In genomic region chr6:154937306-154938244, GRCh38 we compare ENCODE assay signal across 14 cellular contexts.
DNase-seq lines count a peak whose midpoint lies in the region; ATAC-seq and TF ChIP-seq lines count a peak whose summit lies in the region.
"Had no signal": no experiment of that assay in that cellular context is flagged by ENCODE, and none has a peak within 500 bp of the region (broad histone marks: within the 10 kb centered on the region; RNA-seq: fewer than 3 reads in every experiment).

No MANE protein-coding gene starts in this region.

- in situ Hi-C loops in GM13976 (cut with MboI; ENCODE audit: low sequenced_read_pairs, unreplicated experiment): no loop called here

- no peak overlapping the region for H3K9ac ChIP-seq in OCI-LY1 (ENCODE audit: low read length)

- no peak overlapping the region for H3K4me3 Mint-ChIP-seq in nephron progenitor cell
- H3K4me3 Mint-ChIP-seq in stimulated activated naive B cell treated with anti-CD40 and anti-IgM and Interleukin-4, amounts not matched to agents 10 μg/mL and 1 μg/mL and 100 μg/mL, for 72 hours: no peak overlapping the region
- H3K4me3 Mint-ChIP-seq: activated CD4-positive, alpha-beta memory T cell treated with anti-CD3 and anti-CD28 coated beads, Interleukin-2, amount 10 ng/mL, durations not matched to agents 7 days and 5 days had no signal

- H3K4me3 ChIP-seq in OCI-LY1 (ENCODE audit: low read depth, low read length, poor library complexity, severe bottlenecking): no peak overlapping the region
- H3K4me3 ChIP-seq: dorsolateral prefrontal cortex had no signal

- peaks cover 4% of the 10 kb centered on the region for H3K27me3 Mint-ChIP-seq in nephron progenitor cell (ENCODE audit: low read depth, poor library complexity)
- no peaks in the 10 kb centered on the region for H3K27me3 Mint-ChIP-seq in stimulated activated naive B cell treated with anti-CD40 and anti-IgM and Interleukin-4, amounts not matched to agents 10 μg/mL and 1 μg/mL and 100 μg/mL, for 72 hours
- H3K27me3 Mint-ChIP-seq: activated CD4-positive, alpha-beta memory T cell treated with anti-CD3 and anti-CD28 coated beads, Interleukin-2, amount 10 ng/mL, durations not matched to agents 7 days and 5 days had no signal

- no peaks in the 10 kb centered on the region for H3F3A ChIP-seq in OCI-LY1 (ENCODE audit: insufficient read depth, low read length)

- H3K9me3 ChIP-seq in OCI-LY1 (ENCODE audit: low read length): no peaks in the 10 kb centered on the region

- H3K27ac Mint-ChIP-seq in nephron progenitor cell: peak overlapping the region; percentile 58
- H3K27ac Mint-ChIP-seq in stimulated activated naive B cell treated with anti-CD40 and anti-IgM and Interleukin-4, amounts not matched to agents 10 μg/mL and 1 μg/mL and 100 μg/mL, for 72 hours: no peak overlapping the region
- H3K27ac Mint-ChIP-seq: activated CD4-positive, alpha-beta memory T cell treated with anti-CD3 and anti-CD28 coated beads, Interleukin-2, amount 10 ng/mL, durations not matched to agents 7 days and 5 days had no signal

- H4K20me1 ChIP-seq in OCI-LY1 (ENCODE audit: insufficient read depth, low read length): no peaks in the 10 kb centered on the region

- no peaks in the 10 kb centered on the region for H3K36me3 ChIP-seq in OCI-LY1 (ENCODE audit: insufficient read depth, low read length)

- no peak overlapping the region for H3K4me2 ChIP-seq in OCI-LY1 (ENCODE audit: low read length)

- no peaks in the 10 kb centered on the region for H3K9me3 Mint-ChIP-seq in nephron progenitor cell
- H3K9me3 Mint-ChIP-seq in stimulated activated naive B cell treated with anti-CD40 and anti-IgM and Interleukin-4, amounts not matched to agents 10 μg/mL and 1 μg/mL and 100 μg/mL, for 72 hours: peaks cover 2 to 4% of the 10 kb centered on the region in 2 donors
- H3K9me3 Mint-ChIP-seq: activated CD4-positive, alpha-beta memory T cell treated with anti-CD3 and anti-CD28 coated beads, Interleukin-2, amount 10 ng/mL, durations not matched to agents 7 days and 5 days had no signal

- no peak for ATAC-seq in stimulated activated naive B cell treated with anti-CD40 and anti-IgM and Interleukin-4, amounts not matched to agents 10 μg/mL and 1 μg/mL and 100 μg/mL, for 72 hours (replicated peaks)
- ATAC-seq in GM21381 (IDR thresholded peaks at IDR 0.05; ENCODE audit: unreplicated experiment): no peak

- H2AFZ ChIP-seq in OCI-LY1 (ENCODE audit: low read length): no peak overlapping the region

- no peaks in the 10 kb centered on the region for H3K27me3 ChIP-seq in OCI-LY1 (ENCODE audit: insufficient read depth, low read length)
- H3K27me3 ChIP-seq: dorsolateral prefrontal cortex had no signal

- no peak overlapping the region for H3K27ac ChIP-seq in OCI-LY1 (ENCODE audit: low read depth, low read length, poor library complexity, severe bottlenecking)
- H3K27ac ChIP-seq: C4-2B, dorsolateral prefrontal cortex had no signal

- H3K4me1 Mint-ChIP-seq in nephron progenitor cell: peaks cover 17% of the 10 kb centered on the region
- peaks cover 2 to 10% of the 10 kb centered on the region in 2 donors for H3K4me1 Mint-ChIP-seq in stimulated activated naive B cell treated with anti-CD40 and anti-IgM and Interleukin-4, amounts not matched to agents 10 μg/mL and 1 μg/mL and 100 μg/mL, for 72 hours

- no peaks in the 10 kb centered on the region for H3K9me2 ChIP-seq in OCI-LY1 (ENCODE audit: low read depth, low read length)

- TF ChIP-seq CTCF in OCI-LY1 (IDR thresholded peaks at IDR 0.05; ENCODE audit: low read length) (peak; percentile 17; the same call in 1 of the 2 replicates), nephron progenitor cell (IDR thresholded peaks at IDR 0.05) (no peak), GM13976 (IDR thresholded peaks at IDR 0.05; ENCODE audit: borderline replicate concordance, control extremely low read depth, extremely low read depth, insufficient read depth, missing control alignments) (no peak)

- DNase-seq in AG20443 (ENCODE audit: low spot score): peak; percentile 33
- peak; percentile 69 for DNase-seq in fibroblast of gingiva (ENCODE audit: low read depth)
- DNase-seq in nephron progenitor cell: peak; percentile 41
- no peak for DNase-seq in stimulated activated naive B cell treated with anti-CD40 and anti-IgM and Interleukin-4, amounts not matched to agents 10 μg/mL and 1 μg/mL and 100 μg/mL, for 72 hours
- no peak for DNase-seq in NCI-H526 (lab: John Stamatoyannopoulos, UW)
- no peak for DNase-seq in GM13976 (ENCODE audit: low spot score)
- DNase-seq: activated CD4-positive, alpha-beta memory T cell treated with anti-CD3 and anti-CD28 coated beads, Interleukin-2, amount 10 ng/mL, durations not matched to agents 7 days and 5 days; Right ventricle myocardium superior; stimulated activated CD4-positive, alpha-beta T cell treated with anti-CD3 and anti-CD28 coated beads, Interleukin-15, amount 100 ng/mL, for 24 hours; T1000 had no signal

- no peaks in the 10 kb centered on the region for H3K36me3 Mint-ChIP-seq in nephron progenitor cell (ENCODE audit: low read depth)
- peaks cover 2 to 4% of the 10 kb centered on the region in 2 donors for H3K36me3 Mint-ChIP-seq in stimulated activated naive B cell treated with anti-CD40 and anti-IgM and Interleukin-4, amounts not matched to agents 10 μg/mL and 1 μg/mL and 100 μg/mL, for 72 hours

- H3K4me1 ChIP-seq in OCI-LY1 (ENCODE audit: insufficient read depth, low read length, severe bottlenecking): peaks cover under 1% of the 10 kb centered on the region

- no peaks in the 10 kb centered on the region for H3K79me2 ChIP-seq in OCI-LY1 (ENCODE audit: insufficient read depth, low read length)

Comparison
In these comparisons a context has a peak if more than half of its experiments do, and no peak if none do; other contexts are left out.
1. DNase-seq: peak in AG20443 (single experiment), fibroblast of gingiva (single experiment) and nephron progenitor cell (single experiment); none in stimulated activated naive B cell treated with anti-CD40 and anti-IgM and Interleukin-4, amounts not matched to agents 10 μg/mL and 1 μg/mL and 100 μg/mL, for 72 hours (single experiment), NCI-H526 (0 of 2) and GM13976 (single experiment).